25 cellular contexts compared by ENCODE assay signal in genomic region chr2:37098416-37099118, GRCh38.
"Had no signal": no experiment of that assay in that cellular context is flagged by ENCODE, and none has a peak within 500 bp of the region (broad histone marks: within the 10 kb centered on the region; RNA-seq: fewer than 3 reads in every experiment).

No MANE protein-coding gene starts in this region.

- DNase-seq: activated CD4-positive, alpha-beta T cell treated with anti-CD3 and anti-CD28 coated beads for 36 hours; activated CD4-positive, alpha-beta T cell treated with anti-CD3 and anti-CD28 coated beads, Interleukin-2, amount 50 U/mL, for 4 hours; activated CD8-positive, alpha-beta memory T cell treated with anti-CD3 and anti-CD28 coated beads for 24 hours; activated effector memory CD4-positive, alpha-beta T cell treated with Interleukin-2 at 50 U/mL for 16 hours; activated naive CD4-positive, alpha-beta T cell treated with anti-CD3 and anti-CD28 coated beads, Interleukin-2, amount 50 U/mL, for 16 hours; activated naive CD8-positive, alpha-beta T cell treated with anti-CD3 and anti-CD28 coated beads, Interleukin-2, amount 50 U/mL, for 24 hours; activated T-cell treated with anti-CD3 and anti-CD28 coated beads, Interleukin-2, amount 50 U/mL, for 48 hours; body of pancreas; dorsolateral prefrontal cortex; effector memory CD8-positive, alpha-beta T cell; head of caudate nucleus; hypothalamus; left cardiac atrium; midbrain; nephron progenitor cell; pancreas; psoas muscle; stimulated activated CD4-positive, alpha-beta T cell treated with anti-CD3 and anti-CD28 coated beads, Interleukin-2, amount 100 ng/mL, for 24 hours; stimulated activated naive CD8-positive, alpha-beta T cell treated with anti-CD3 and anti-CD28 coated beads, Interleukin-15, amount 100 ng/mL, for 72 hours; T-helper 9 cell had no signal

- H3K9me3 ChIP-seq: body of pancreas, esophagus muscularis mucosa, pancreas, psoas muscle, right atrium auricular region, suprapubic skin, tibial nerve had no signal

- H3K27ac Mint-ChIP-seq: activated CD4-positive, alpha-beta T cell treated with anti-CD3 and anti-CD28 coated beads for 36 hours; activated naive CD8-positive, alpha-beta T cell treated with anti-CD3 and anti-CD28 coated beads, Interleukin-2, amount 50 U/mL, for 24 hours; nephron progenitor cell; stimulated activated effector memory CD8-positive, alpha-beta T cell treated with anti-CD3 and anti-CD28 coated beads, Interleukin-12 subunit alpha, Interleukin-12 subunit beta, amount 100 ng/mL, for 72 hours; stimulated activated naive CD8-positive, alpha-beta T cell treated with anti-CD3 and anti-CD28 coated beads, Interleukin-15, amount 100 ng/mL, for 72 hours had no signal

- H3K27me3 ChIP-seq: body of pancreas, dorsolateral prefrontal cortex, esophagus muscularis mucosa, pancreas, right atrium auricular region, suprapubic skin, tibial nerve had no signal

- H3K27me3 Mint-ChIP-seq: activated CD4-positive, alpha-beta T cell treated with anti-CD3 and anti-CD28 coated beads for 36 hours; activated naive CD8-positive, alpha-beta T cell treated with anti-CD3 and anti-CD28 coated beads, Interleukin-2, amount 50 U/mL, for 24 hours; effector memory CD8-positive, alpha-beta T cell; stimulated activated naive CD8-positive, alpha-beta T cell treated with anti-CD3 and anti-CD28 coated beads, Interleukin-15, amount 100 ng/mL, for 72 hours had no signal

- H3K27ac ChIP-seq: body of pancreas, dorsolateral prefrontal cortex, esophagus muscularis mucosa, pancreas, psoas muscle, right atrium auricular region, suprapubic skin, tibial nerve had no signal

- H3K4me3 ChIP-seq: body of pancreas, dorsolateral prefrontal cortex, esophagus muscularis mucosa, pancreas, psoas muscle, right atrium auricular region, suprapubic skin, tibial nerve had no signal

- H3K9me3 Mint-ChIP-seq: activated naive CD8-positive, alpha-beta T cell treated with anti-CD3 and anti-CD28 coated beads, Interleukin-2, amount 50 U/mL, for 24 hours; effector memory CD8-positive, alpha-beta T cell; nephron progenitor cell; stimulated activated effector memory CD8-positive, alpha-beta T cell treated with anti-CD3 and anti-CD28 coated beads, Interleukin-12 subunit alpha, Interleukin-12 subunit beta, amount 100 ng/mL, for 72 hours; stimulated activated naive CD8-positive, alpha-beta T cell treated with anti-CD3 and anti-CD28 coated beads, Interleukin-15, amount 100 ng/mL, for 72 hours had no signal

- H3K4me1 Mint-ChIP-seq: activated CD4-positive, alpha-beta T cell treated with anti-CD3 and anti-CD28 coated beads for 36 hours; nephron progenitor cell; stimulated activated effector memory CD8-positive, alpha-beta T cell treated with anti-CD3 and anti-CD28 coated beads, Interleukin-12 subunit alpha, Interleukin-12 subunit beta, amount 100 ng/mL, for 72 hours; stimulated activated naive CD8-positive, alpha-beta T cell treated with anti-CD3 and anti-CD28 coated beads, Interleukin-15, amount 100 ng/mL, for 72 hours had no signal

- ATAC-seq: activated CD4-positive, alpha-beta T cell treated with anti-CD3 and anti-CD28 coated beads for 36 hours; activated naive CD8-positive, alpha-beta T cell treated with anti-CD3 and anti-CD28 coated beads, Interleukin-2, amount 50 U/mL, for 24 hours; body of pancreas; effector memory CD8-positive, alpha-beta T cell; left cardiac atrium; pancreas; psoas muscle; stimulated activated effector memory CD8-positive, alpha-beta T cell treated with anti-CD3 and anti-CD28 coated beads, Interleukin-12 subunit alpha, Interleukin-12 subunit beta, amount 100 ng/mL, for 72 hours; stimulated activated naive CD8-positive, alpha-beta T cell treated with anti-CD3 and anti-CD28 coated beads, Interleukin-15, amount 100 ng/mL, for 72 hours had no signal

- H3K4me3 Mint-ChIP-seq: activated CD4-positive, alpha-beta T cell treated with anti-CD3 and anti-CD28 coated beads for 36 hours; activated naive CD8-positive, alpha-beta T cell treated with anti-CD3 and anti-CD28 coated beads, Interleukin-2, amount 50 U/mL, for 24 hours; effector memory CD8-positive, alpha-beta T cell; nephron progenitor cell; stimulated activated effector memory CD8-positive, alpha-beta T cell treated with anti-CD3 and anti-CD28 coated beads, Interleukin-12 subunit alpha, Interleukin-12 subunit beta, amount 100 ng/mL, for 72 hours; stimulated activated naive CD8-positive, alpha-beta T cell treated with anti-CD3 and anti-CD28 coated beads, Interleukin-15, amount 100 ng/mL, for 72 hours had no signal

- H3K4me1 ChIP-seq: body of pancreas, esophagus muscularis mucosa, pancreas, psoas muscle, right atrium auricular region, suprapubic skin, tibial nerve had no signal
